Comparison of ENCODE assay signal across 21 cellular contexts in genomic region chr3:33993631-33994030, GRCh38.
"Had no signal": no experiment of that assay in that cellular context is flagged by ENCODE, and none has a peak within 500 bp of the region (broad histone marks: within the 10 kb centered on the region; RNA-seq: fewer than 3 reads in every experiment).

No MANE protein-coding gene starts in this region.

- H3K27ac ChIP-seq: coronary artery, foreskin keratinocyte, left ventricle myocardium inferior, ovary, prostate gland, right atrium auricular region, thyroid gland, upper lobe of right lung, VCaP had no signal

- H3K4me3 ChIP-seq: coronary artery, left ventricle myocardium inferior, ovary, prostate gland, right atrium auricular region, thyroid gland, upper lobe of right lung had no signal

- H3K36me3 ChIP-seq: left ventricle myocardium inferior, ovary, prostate gland, right atrium auricular region, thyroid gland, upper lobe of right lung had no signal

- ATAC-seq: activated CD4-positive, CD25-positive, alpha-beta regulatory T cell treated with anti-CD3 and anti-CD28 coated beads, Interleukin-2, amount 50 U/mL, for 24 hours; activated CD8-positive, alpha-beta memory T cell treated with anti-CD3 and anti-CD28 coated beads, Interleukin-2, amount 10 ng/mL, durations not matched to agents 7 days and 5 days; activated CD8-positive, alpha-beta T cell treated with anti-CD3 and anti-CD28 coated beads for 36 hours; foreskin keratinocyte; natural killer cell; stimulated activated naive CD8-positive, alpha-beta T cell treated with anti-CD3 and anti-CD28 coated beads, Interleukin-15, Interleukin-2, amounts not matched to agents 100 U/mL and 50 U/mL, for 24 hours; upper lobe of right lung had no signal

- DNase-seq: activated CD4-positive, alpha-beta T cell treated with anti-CD3 and anti-CD28 coated beads, Interleukin-2, amount 10 ng/mL, durations not matched to agents 24 days and 14 days; activated CD8-positive, alpha-beta memory T cell treated with anti-CD3 and anti-CD28 coated beads, Interleukin-2, amount 10 ng/mL, durations not matched to agents 7 days and 5 days; activated CD8-positive, alpha-beta T cell treated with anti-CD3 and anti-CD28 coated beads for 36 hours; activated gamma-delta T cell; activated T-cell treated with anti-CD3 and anti-CD28 coated beads for 4 hours; anterior cingulate cortex; endodermal cell; foreskin keratinocyte; left ventricle myocardium inferior; natural killer cell; ovary; stimulated activated CD4-positive, alpha-beta T cell treated with anti-CD3 and anti-CD28 coated beads, Interleukin-12 subunit alpha, Interleukin-12 subunit beta, amount 100 ng/mL, for 4 hours; stimulated activated CD4-positive, alpha-beta T cell treated with anti-CD3 and anti-CD28 coated beads, Interleukin-4, amount 100 ng/mL, for 4 hours; stimulated activated naive CD8-positive, alpha-beta T cell treated with anti-CD3 and anti-CD28 coated beads, Interleukin-15, Interleukin-2, amounts not matched to agents 100 U/mL and 50 U/mL, for 24 hours; thyroid gland; upper lobe of right lung had no signal

- H3K27me3 ChIP-seq: ovary, right atrium auricular region, thyroid gland, upper lobe of right lung had no signal
